10 cellular contexts compared by ENCODE assay signal in genomic region chr3:49930922-49931321, GRCh38. TPM values are rescaled to one million over a fixed set of nuclear protein-coding genes. Genes with fewer than 3 reads are reported as not detected.
DNase-seq lines count a peak whose midpoint lies in the region; ATAC-seq and TF ChIP-seq lines count a peak whose summit lies in the region.
"Had no signal": no experiment of that assay in that cellular context is flagged by ENCODE, and none has a peak within 500 bp of the region (broad histone marks: within the 10 kb centered on the region; RNA-seq: fewer than 3 reads in every experiment).

No MANE protein-coding gene starts in this region.

- POLR2A ChIA-PET in RWPE1 (lab: Yijun Ruan, JAX; ENCODE audit: low non-redundant PET), result no interaction called here

- peak overlapping the region; percentile 68 for H3K27ac Mint-ChIP-seq in activated T-helper 17 cell treated with anti-CD3 and anti-CD28 coated beads, Interleukin-2, amount 50 U/mL, for 72 hours

- TF ChIP-seq CTCF in LNCaP clone FGC (IDR thresholded peaks at IDR 0.05; ENCODE audit: control insufficient read depth, extremely low read depth, insufficient read depth) (peak; percentile 21; the same call in 1 of the 2 replicates), psoas muscle (IDR thresholded peaks at IDR 0.05) (no peak), RWPE1 (conservative IDR thresholded peaks at IDR 0.05; ENCODE audit: low read depth) (no peak)

- WGBS in psoas muscle, 3 donors, result 82 to 93% (median 90%) methylated on average over 1 of the region's 1 CpG

- H3K36me3 ChIP-seq in psoas muscle (ENCODE audit: insufficient read depth in 1 of 2, low read depth in 1 of 2), result no peaks in the 10 kb centered on the region

- intact Hi-C loops in psoas muscle (cut with DNase I), result no loop called here

- peak overlapping the region; percentile 88 for H3K4me3 Mint-ChIP-seq in activated T-helper 17 cell treated with anti-CD3 and anti-CD28 coated beads, Interleukin-2, amount 50 U/mL, for 72 hours

- H3K4me3 ChIP-seq in LNCaP clone FGC (ENCODE audit: low read depth, low read length), result no peak overlapping the region
- H3K4me3 ChIP-seq in psoas muscle, result peak overlapping the region; percentile 84

- H3K36me3 Mint-ChIP-seq in activated T-helper 17 cell treated with anti-CD3 and anti-CD28 coated beads, Interleukin-2, amount 50 U/mL, for 72 hours (ENCODE audit: low read depth), result no peaks in the 10 kb centered on the region

- CTCF ChIA-PET in RWPE1 (lab: Yijun Ruan, JAX), result no interaction called here

- no peak for ATAC-seq in activated T-helper 17 cell treated with anti-CD3 and anti-CD28 coated beads, Interleukin-2, amount 50 U/mL, for 72 hours (replicated peaks)
- ATAC-seq in psoas muscle (no peak), HG03457 (IDR thresholded peaks at IDR 0.05; ENCODE audit: unreplicated experiment) (no peak)

- peaks cover 4% of the 10 kb centered on the region for H3K4me1 Mint-ChIP-seq in activated T-helper 17 cell treated with anti-CD3 and anti-CD28 coated beads, Interleukin-2, amount 50 U/mL, for 72 hours

- H3K27ac ChIP-seq in psoas muscle (peak overlapping the region; percentile 93), RWPE1 (no peak overlapping the region)

- H3K4me1 ChIP-seq in psoas muscle, result peaks cover 18% of the 10 kb centered on the region

- H3K27me3 ChIP-seq in psoas muscle (ENCODE audit: insufficient read depth in 3 of 3, low read length in 2 of 3), result no peaks in the 10 kb centered on the region

- DNase-seq in NCI-H2227 (lab: John Stamatoyannopoulos, UW; ENCODE audit: unreplicated experiment) (peak; percentile 15), NCI-H2227 treated with DMSO at 0.1 percent for 48 hours (lab: John Stamatoyannopoulos, UW) (no peak), LNCaP clone FGC (ENCODE audit: low read depth) (no peak), psoas muscle (no peak), nucleus accumbens (lab: John Stamatoyannopoulos, UW) (no peak), RWPE1 (ENCODE audit: low spot score) (no peak)
- DNase-seq: occipital lobe had no signal

- H3K27me3 Mint-ChIP-seq in activated T-helper 17 cell treated with anti-CD3 and anti-CD28 coated beads, Interleukin-2, amount 50 U/mL, for 72 hours, result no peaks in the 10 kb centered on the region
- H3K27me3 Mint-ChIP-seq: B cell had no signal

- H3K9me3 Mint-ChIP-seq in activated T-helper 17 cell treated with anti-CD3 and anti-CD28 coated beads, Interleukin-2, amount 50 U/mL, for 72 hours, result no peaks in the 10 kb centered on the region

- no peaks in the 10 kb centered on the region for H3K9me3 ChIP-seq in psoas muscle

RNA-seq across cellular contexts. Expression of gene MON1A, which starts 1.3 kb away (rescaled TPM):
- total RNA-seq in activated T-helper 17 cell treated with anti-CD3 and anti-CD28 coated beads, Interleukin-2, amount 50 U/mL, for 72 hours, result 10 to 100 TPM in 1 of 2 donors, 1 to 10 TPM in 1; 4.6 to 15.8 TPM
- 10 to 100 TPM; 13.7 to 15.9 (median 15.0) TPM for total RNA-seq in psoas muscle
- polyA plus RNA-seq in psoas muscle, result 10 to 100 TPM; 19.3 to 37.8 (median 28.3) TPM

RNA-seq across cellular contexts. Expression of gene RBM6, which starts 9.0 kb away (rescaled TPM):
- 10 to 100 TPM; 75.5 to 88.4 TPM for total RNA-seq in activated T-helper 17 cell treated with anti-CD3 and anti-CD28 coated beads, Interleukin-2, amount 50 U/mL, for 72 hours
- 10 to 100 TPM; 21.6 to 41.0 (median 28.0) TPM for total RNA-seq in psoas muscle
- 10 to 100 TPM; 28.3 to 42.8 (median 31.1) TPM for polyA plus RNA-seq in psoas muscle

RNA-seq across cellular contexts. Expression of gene MST1R, which starts 27.2 kb away (rescaled TPM):
- under 1 TPM; 0.74 to 0.84 TPM for total RNA-seq in activated T-helper 17 cell treated with anti-CD3 and anti-CD28 coated beads, Interleukin-2, amount 50 U/mL, for 72 hours
- total RNA-seq in psoas muscle, result 1 to 10 TPM in 1 of 4 donors, under 1 TPM in 3; 0.39 to 1.7 (median 0.70) TPM
- under 1 TPM; 0.38 to 0.95 (median 0.57) TPM for polyA plus RNA-seq in psoas muscle
